8 cellular contexts compared by ENCODE assay signal in genomic region chr7:129779602-129780256, GRCh38.
DNase-seq lines count a peak whose midpoint lies in the region; TF ChIP-seq lines count a peak whose summit lies in the region.

No MANE protein-coding gene starts in this region.

- H3K9ac ChIP-seq in iPS-18a (ENCODE audit: low read length) = peak overlapping the region; percentile 51

- H3K4me1 Mint-ChIP-seq in activated CD4-positive, alpha-beta memory T cell treated with anti-CD3 and anti-CD28 coated beads for 36 hours (ENCODE audit: low read depth) = peaks cover 26% of the 10 kb centered on the region
- peaks cover 17% of the 10 kb centered on the region for H3K4me1 Mint-ChIP-seq in type B pancreatic cell (ENCODE audit: unreplicated experiment)

- H3K27me3 ChIP-seq in iPS-18a (ENCODE audit: control insufficient read depth, insufficient read depth, low read length) = peaks cover 92% of the 10 kb centered on the region

- no peaks in the 10 kb centered on the region for H3K9me3 ChIP-seq in iPS-18a (ENCODE audit: control insufficient read depth, low read depth, low read length)

- peaks cover 38% of the 10 kb centered on the region for H3K4me1 ChIP-seq in iPS-18a (ENCODE audit: control insufficient read depth, low read depth, low read length)

- TF ChIP-seq CTCF in C4-2B (conservative IDR thresholded peaks at IDR 0.05) (no peak), type B pancreatic cell (conservative IDR thresholded peaks at IDR 0.05) (no peak)

- no peaks in the 10 kb centered on the region for H3K36me3 Mint-ChIP-seq in activated CD4-positive, alpha-beta memory T cell treated with anti-CD3 and anti-CD28 coated beads for 36 hours
- H3K36me3 Mint-ChIP-seq in type B pancreatic cell = no peaks in the 10 kb centered on the region

- peaks cover 51% of the 10 kb centered on the region for H3K27me3 Mint-ChIP-seq in activated CD4-positive, alpha-beta memory T cell treated with anti-CD3 and anti-CD28 coated beads for 36 hours
- peaks cover 72% of the 10 kb centered on the region for H3K27me3 Mint-ChIP-seq in type B pancreatic cell

- H3K9me3 Mint-ChIP-seq in activated CD4-positive, alpha-beta memory T cell treated with anti-CD3 and anti-CD28 coated beads for 36 hours = no peaks in the 10 kb centered on the region
- no peaks in the 10 kb centered on the region for H3K9me3 Mint-ChIP-seq in type B pancreatic cell

- CTCF ChIA-PET in activated CD4-positive, alpha-beta memory T cell treated with anti-CD3 and anti-CD28 coated beads for 36 hours (lab: Charles Lee) = interaction anchor here (1.9 kb wide), 1 partner anchor 45 kb away, joined by 6 read pairs; no protein-coding TSS in a partner anchor

- H3K4me3 ChIP-seq in iPS-18a (ENCODE audit: low read length) = peak overlapping the region; percentile 65

- H3K4me3 Mint-ChIP-seq in activated CD4-positive, alpha-beta memory T cell treated with anti-CD3 and anti-CD28 coated beads for 36 hours = peak overlapping the region; percentile 48
- H3K4me3 Mint-ChIP-seq in type B pancreatic cell = no peak overlapping the region

- intact Hi-C loops in activated CD4-positive, alpha-beta memory T cell treated with anti-CD3 and anti-CD28 coated beads for 36 hours (cut with micrococcal nuclease) = loop anchor here (1.0 to 5.0 kb wide), 2 partner anchors 46 to 347 kb away; partner anchors contain the start of gene STRIP2

- POLR2A ChIA-PET in activated CD4-positive, alpha-beta memory T cell treated with anti-CD3 and anti-CD28 coated beads for 36 hours (lab: Charles Lee) = interaction anchor here (0.6 kb wide), 1 partner anchor 562 kb away, joined by 5 read pairs; no protein-coding TSS in a partner anchor

- H3K27ac ChIP-seq in C4-2B (peak overlapping the region; percentile 92), iPS-18a (ENCODE audit: low read length) (no peak overlapping the region)

- H3K27ac Mint-ChIP-seq in activated CD4-positive, alpha-beta memory T cell treated with anti-CD3 and anti-CD28 coated beads for 36 hours = no peak overlapping the region
- no peak overlapping the region for H3K27ac Mint-ChIP-seq in type B pancreatic cell

- H3K36me3 ChIP-seq in iPS-18a (ENCODE audit: control insufficient read depth, low read depth, low read length) = no peaks in the 10 kb centered on the region

- peak; percentile 51 for DNase-seq in GM19238 (ENCODE audit: insufficient read length, low spot score)
- DNase-seq in NAMALWA (ENCODE audit: low spot score) = peak; percentile 77
- DNase-seq in activated CD4-positive, alpha-beta memory T cell treated with anti-CD3 and anti-CD28 coated beads for 36 hours = peak; percentile 49
- peak; percentile 19 to 30 for DNase-seq in stimulated activated CD8-positive, alpha-beta memory T cell treated with anti-CD3 and anti-CD28 coated beads, Interleukin-15, amount 100 ng/mL, for 48 hours (ENCODE audit: low read depth in 2 of 2)
- no peak for DNase-seq in SKM-1 (lab: John Stamatoyannopoulos, UW; ENCODE audit: unreplicated experiment)
- no peak for DNase-seq in type B pancreatic cell (ENCODE audit: extremely low spot score, unreplicated experiment)

Comparison
In these comparisons a context has a peak if more than half of its experiments do, and no peak if none do; other contexts are left out.
1. DNase-seq: peak in GM19238 (single experiment), NAMALWA (single experiment), activated CD4-positive, alpha-beta memory T cell treated with anti-CD3 and anti-CD28 coated beads for 36 hours (single experiment) and stimulated activated CD8-positive, alpha-beta memory T cell treated with anti-CD3 and anti-CD28 coated beads, Interleukin-15, amount 100 ng/mL, for 48 hours (2 of 2); none in SKM-1 (single experiment) and type B pancreatic cell (single experiment).